ENCODE assay signal across 26 cellular contexts in genomic region chr9:27933210-27934062, GRCh38.
DNase-seq lines count a peak whose midpoint lies in the region; ATAC-seq and TF ChIP-seq lines count a peak whose summit lies in the region.
"Had no signal": no experiment of that assay in that cellular context is flagged by ENCODE, and none has a peak within 500 bp of the region (broad histone marks: within the 10 kb centered on the region; RNA-seq: fewer than 3 reads in every experiment).

No MANE protein-coding gene starts in this region.

- H3K9me3 Mint-ChIP-seq in nephron progenitor cell: no peaks in the 10 kb centered on the region
- peaks cover 0 to 3% of the 10 kb centered on the region in 2 donors for H3K9me3 Mint-ChIP-seq in stimulated activated naive B cell treated with anti-CD40 and anti-IgM and Interleukin-4, amounts not matched to agents 10 μg/mL and 1 μg/mL and 100 μg/mL, for 72 hours
- H3K9me3 Mint-ChIP-seq: activated CD4-positive, alpha-beta memory T cell treated with anti-CD3 and anti-CD28 coated beads for 36 hours; activated naive CD8-positive, alpha-beta T cell treated with anti-CD3 and anti-CD28 coated beads for 36 hours; activated T-helper 2 cell treated with anti-CD3 and anti-CD28 coated beads, Interferon-gamma antibody, Interleukin-2, Interleukin-4, amounts not matched to agents 10 μg/mL and 5 μg/mL and 100 μg/mL, durations not matched to agents 14 hours and 24 hours and 36 hours; CD8-positive, alpha-beta T cell; memory B cell; T-cell had no signal

- no peak overlapping the region for H3K27ac ChIP-seq in SJCRH30
- no peak overlapping the region for H3K27ac ChIP-seq in prostate gland
- H3K27ac ChIP-seq: heart right ventricle, thoracic aorta, uterus had no signal

- TF ChIP-seq CTCF in nephron progenitor cell (IDR thresholded peaks at IDR 0.05): no peak
- TF ChIP-seq CTCF in prostate gland (IDR thresholded peaks at IDR 0.05): no peak
- no peak for TF ChIP-seq CTCF in GM13976 (IDR thresholded peaks at IDR 0.05; ENCODE audit: borderline replicate concordance, control extremely low read depth, extremely low read depth, insufficient read depth, missing control alignments)

- no peak overlapping the region for H3K4me3 ChIP-seq in SJCRH30
- H3K4me3 ChIP-seq in prostate gland: no peak overlapping the region
- H3K4me3 ChIP-seq: heart right ventricle, thoracic aorta, uterus had no signal

- H3K27me3 Mint-ChIP-seq in nephron progenitor cell (ENCODE audit: low read depth, poor library complexity): no peaks in the 10 kb centered on the region
- no peaks in the 10 kb centered on the region for H3K27me3 Mint-ChIP-seq in stimulated activated naive B cell treated with anti-CD40 and anti-IgM and Interleukin-4, amounts not matched to agents 10 μg/mL and 1 μg/mL and 100 μg/mL, for 72 hours
- H3K27me3 Mint-ChIP-seq: activated CD4-positive, alpha-beta memory T cell treated with anti-CD3 and anti-CD28 coated beads for 36 hours; memory B cell; T-cell had no signal

- peaks cover 40% of the 10 kb centered on the region for H3K4me1 Mint-ChIP-seq in nephron progenitor cell
- no peaks in the 10 kb centered on the region for H3K4me1 Mint-ChIP-seq in stimulated activated naive B cell treated with anti-CD40 and anti-IgM and Interleukin-4, amounts not matched to agents 10 μg/mL and 1 μg/mL and 100 μg/mL, for 72 hours
- H3K4me1 Mint-ChIP-seq: activated naive CD8-positive, alpha-beta T cell treated with anti-CD3 and anti-CD28 coated beads for 36 hours; memory B cell; T-cell had no signal

- intact Hi-C loops in prostate gland (cut with DNase I): no loop called here

- H3K27me3 ChIP-seq in SJCRH30: no peaks in the 10 kb centered on the region
- H3K27me3 ChIP-seq in prostate gland (replicated peaks; ENCODE audit: insufficient read depth): no peaks in the 10 kb centered on the region
- H3K27me3 ChIP-seq: heart right ventricle, uterus had no signal

- no peak for TF ChIP-seq POLR2A in prostate gland (IDR thresholded peaks at IDR 0.05)

- DNase-seq in NCI-H1417 (lab: John Stamatoyannopoulos, UW) (peak in 2 of 3 experiments; percentile 41 to 91), NCI-H1417 treated with DMSO at 0.1 percent for 48 hours (lab: John Stamatoyannopoulos, UW) (no peak), NCI-H187 (lab: John Stamatoyannopoulos, UW) (peak; percentile 48 to 80), SJCRH30 (peak; percentile 47 to 75), nephron progenitor cell (peak; percentile 6), prostate gland (ENCODE audit: low spot score) (no peak), GM13976 (ENCODE audit: low spot score) (no peak)
- no peak for DNase-seq in stimulated activated naive B cell treated with anti-CD40 and anti-IgM and Interleukin-4, amounts not matched to agents 10 μg/mL and 1 μg/mL and 100 μg/mL, for 72 hours
- DNase-seq: activated CD4-positive, alpha-beta memory T cell treated with anti-CD3 and anti-CD28 coated beads for 36 hours; activated CD8-positive, alpha-beta memory T cell treated with anti-CD3 and anti-CD28 coated beads, Interleukin-2, amount 50 U/mL, for 48 hours; activated naive CD8-positive, alpha-beta T cell treated with anti-CD3 and anti-CD28 coated beads for 36 hours; CD8-positive, alpha-beta T cell; cerebellar nuclear complex; DND-41; heart right ventricle; occipital lobe; stimulated activated CD4-positive, alpha-beta T cell treated with anti-CD3 and anti-CD28 coated beads, Interleukin-12 subunit alpha, Interleukin-12 subunit beta, amount 100 ng/mL, for 4 hours; stimulated activated CD4-positive, alpha-beta T cell treated with anti-CD3 and anti-CD28 coated beads, Interleukin-4, amount 100 ng/mL, for 24 hours; stimulated activated naive CD4-positive, alpha-beta T cell treated with Interleukin-2 at 50 U/mL for 16 hours; T-cell; uterus had no signal

- no peaks in the 10 kb centered on the region for H3K36me3 Mint-ChIP-seq in nephron progenitor cell (ENCODE audit: low read depth)
- H3K36me3 Mint-ChIP-seq in stimulated activated naive B cell treated with anti-CD40 and anti-IgM and Interleukin-4, amounts not matched to agents 10 μg/mL and 1 μg/mL and 100 μg/mL, for 72 hours: no peaks in the 10 kb centered on the region
- H3K36me3 Mint-ChIP-seq: activated CD4-positive, alpha-beta memory T cell treated with anti-CD3 and anti-CD28 coated beads for 36 hours; activated naive CD8-positive, alpha-beta T cell treated with anti-CD3 and anti-CD28 coated beads for 36 hours; CD8-positive, alpha-beta T cell; memory B cell; T-cell had no signal

- H3K4me3 Mint-ChIP-seq in nephron progenitor cell: no peak overlapping the region
- H3K4me3 Mint-ChIP-seq in stimulated activated naive B cell treated with anti-CD40 and anti-IgM and Interleukin-4, amounts not matched to agents 10 μg/mL and 1 μg/mL and 100 μg/mL, for 72 hours: no peak overlapping the region
- H3K4me3 Mint-ChIP-seq: activated CD4-positive, alpha-beta memory T cell treated with anti-CD3 and anti-CD28 coated beads for 36 hours; activated naive CD8-positive, alpha-beta T cell treated with anti-CD3 and anti-CD28 coated beads for 36 hours; CD8-positive, alpha-beta T cell; memory B cell; T-cell had no signal

- ATAC-seq in stimulated activated naive B cell treated with anti-CD40 and anti-IgM and Interleukin-4, amounts not matched to agents 10 μg/mL and 1 μg/mL and 100 μg/mL, for 72 hours (replicated peaks): no peak
- ATAC-seq: activated CD4-positive, CD25-positive, alpha-beta regulatory T cell treated with anti-CD3 and anti-CD28 coated beads, Interleukin-2, amount 50 U/mL, for 24 hours; CD8-positive, alpha-beta T cell; heart right ventricle; Panc1; T-cell had no signal

- H3K4me1 ChIP-seq in SJCRH30: peaks cover 17% of the 10 kb centered on the region
- no peaks in the 10 kb centered on the region for H3K4me1 ChIP-seq in prostate gland (replicated peaks)
- H3K4me1 ChIP-seq: heart right ventricle, uterus had no signal

- peak overlapping the region; percentile 78 for H3K27ac Mint-ChIP-seq in nephron progenitor cell
- no peak overlapping the region for H3K27ac Mint-ChIP-seq in stimulated activated naive B cell treated with anti-CD40 and anti-IgM and Interleukin-4, amounts not matched to agents 10 μg/mL and 1 μg/mL and 100 μg/mL, for 72 hours
- H3K27ac Mint-ChIP-seq: activated CD4-positive, alpha-beta memory T cell treated with anti-CD3 and anti-CD28 coated beads for 36 hours; activated naive CD8-positive, alpha-beta T cell treated with anti-CD3 and anti-CD28 coated beads for 36 hours; activated T-helper 2 cell treated with anti-CD3 and anti-CD28 coated beads, Interferon-gamma antibody, Interleukin-2, Interleukin-4, amounts not matched to agents 10 μg/mL and 5 μg/mL and 100 μg/mL, durations not matched to agents 14 hours and 24 hours and 36 hours; CD8-positive, alpha-beta T cell; memory B cell; T-cell had no signal

- H3K36me3 ChIP-seq in SJCRH30: no peaks in the 10 kb centered on the region
- H3K36me3 ChIP-seq in prostate gland: no peaks in the 10 kb centered on the region
- H3K36me3 ChIP-seq: heart right ventricle, thoracic aorta, uterus had no signal

- in situ Hi-C loops in GM13976 (cut with MboI; ENCODE audit: low sequenced_read_pairs, unreplicated experiment): no loop called here

- H3K9me3 ChIP-seq in SJCRH30 (replicated peaks) (no peaks in the 10 kb centered on the region), prostate gland (no peaks in the 10 kb centered on the region)
- H3K9me3 ChIP-seq: thoracic aorta, uterus had no signal

- WGBS in prostate gland: 34% methylated on average over 6 of the region's 6 CpGs

Comparison
In these comparisons a context has a peak if more than half of its experiments do, and no peak if none do; other contexts are left out.
1. DNase-seq: peak in NCI-H1417 (2 of 3), NCI-H187 (2 of 2), SJCRH30 (2 of 2) and nephron progenitor cell (single experiment); none in NCI-H1417 treated with DMSO at 0.1 percent for 48 hours (single experiment), prostate gland (single experiment), stimulated activated naive B cell treated with anti-CD40 and anti-IgM and Interleukin-4, amounts not matched to agents 10 μg/mL and 1 μg/mL and 100 μg/mL, for 72 hours (single experiment) and GM13976 (single experiment).